Comparison of ENCODE assay signal across 19 cellular contexts in the genomic region with DNA sequence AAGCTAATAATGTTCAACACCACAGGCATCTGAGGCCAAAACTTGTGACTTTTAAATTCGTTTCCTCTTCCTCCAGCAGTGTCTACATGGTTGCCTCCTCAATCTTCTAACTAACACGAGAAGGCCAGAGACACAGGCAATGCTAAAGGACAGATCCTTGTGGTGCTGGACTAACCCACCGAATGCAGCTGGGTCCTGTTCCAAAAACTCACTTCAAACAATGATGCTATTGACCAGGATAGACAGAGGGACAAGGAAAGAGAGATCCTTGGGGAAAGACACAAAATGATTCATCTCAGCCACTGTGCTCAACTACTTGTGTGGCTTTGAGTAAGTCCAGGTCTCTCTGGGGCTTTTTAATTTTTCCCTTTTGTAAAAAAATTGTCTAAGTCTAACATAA.
A peak's percentile ranks its signal among the peaks of the same experiment; 100 is the strongest.
DNase-seq lines count a peak whose midpoint lies in the region; ATAC-seq and TF ChIP-seq lines count a peak whose summit lies in the region.
"Had no signal": no experiment of that assay in that cellular context is flagged by ENCODE, and none has a peak within 500 bp of the region (broad histone marks: within the 10 kb centered on the region; RNA-seq: fewer than 3 reads in every experiment).

No MANE protein-coding gene starts in this region.

- H3K27me3 ChIP-seq in BLaER1: no peaks in the 10 kb centered on the region
- H3K27me3 ChIP-seq in Panc1 (ENCODE audit: control insufficient read depth, insufficient read depth, low read length): no peaks in the 10 kb centered on the region
- H3K27me3 ChIP-seq in neural progenitor cell: no peaks in the 10 kb centered on the region

- in situ Hi-C loops in Panc1 (cut with HindIII; ENCODE audit: low pct_unique_long_range_greater_than_20kb, low sequenced_read_pairs): no loop called here

- H3K4me1 ChIP-seq in BLaER1 (peaks cover 75% of the 10 kb centered on the region), Panc1 (ENCODE audit: control insufficient read depth, insufficient read depth, low read length) (peaks cover 83% of the 10 kb centered on the region), neural progenitor cell (peaks cover 7% of the 10 kb centered on the region)
- H3K4me1 ChIP-seq: Caco-2 had no signal

- no peaks in the 10 kb centered on the region for H3K9me3 Mint-ChIP-seq in activated CD8-positive, alpha-beta T cell treated with anti-CD3 and anti-CD28 coated beads, Interleukin-2, amount 10 ng/mL, durations not matched to agents 7 days and 5 days (ENCODE audit: insufficient read depth)
- no peaks in the 10 kb centered on the region for H3K9me3 Mint-ChIP-seq in neural progenitor cell

- no TSS peak for BruUV-seq in Panc1 (replicated peaks; lab: Mats Ljungman, UMichigan)

- no peak overlapping the region for H3K4me3 Mint-ChIP-seq in activated CD8-positive, alpha-beta T cell treated with anti-CD3 and anti-CD28 coated beads, Interleukin-2, amount 10 ng/mL, durations not matched to agents 7 days and 5 days
- no peak overlapping the region for H3K4me3 Mint-ChIP-seq in neural progenitor cell
- H3K4me3 Mint-ChIP-seq: CD14-positive monocyte had no signal

- no peaks in the 10 kb centered on the region for H3K4me1 Mint-ChIP-seq in activated CD8-positive, alpha-beta T cell treated with anti-CD3 and anti-CD28 coated beads, Interleukin-2, amount 10 ng/mL, durations not matched to agents 7 days and 5 days (ENCODE audit: low read depth)
- H3K4me1 Mint-ChIP-seq in neural progenitor cell: peaks cover 51% of the 10 kb centered on the region

- no peak for TF ChIP-seq CTCF in Panc1 (IDR thresholded peaks at IDR 0.05)
- TF ChIP-seq CTCF in neural progenitor cell (IDR thresholded peaks at IDR 0.05): no peak

- H3K27ac ChIP-seq in BLaER1 (no peak overlapping the region), Panc1 (ENCODE audit: low read length) (peak overlapping the region; percentile 92), neural progenitor cell (no peak overlapping the region)

- H3K9ac ChIP-seq in BLaER1 (no peak overlapping the region), neural progenitor cell (no peak overlapping the region)

- no peak overlapping the region for H3K27ac Mint-ChIP-seq in activated CD8-positive, alpha-beta T cell treated with anti-CD3 and anti-CD28 coated beads, Interleukin-2, amount 10 ng/mL, durations not matched to agents 7 days and 5 days
- H3K27ac Mint-ChIP-seq in neural progenitor cell: no peak overlapping the region

- H3K36me3 Mint-ChIP-seq in activated CD8-positive, alpha-beta T cell treated with anti-CD3 and anti-CD28 coated beads, Interleukin-2, amount 10 ng/mL, durations not matched to agents 7 days and 5 days (ENCODE audit: low read depth): no peaks in the 10 kb centered on the region
- no peaks in the 10 kb centered on the region for H3K36me3 Mint-ChIP-seq in neural progenitor cell
- H3K36me3 Mint-ChIP-seq: CD14-positive monocyte had no signal

- peaks cover 18% of the 10 kb centered on the region for H3K27me3 Mint-ChIP-seq in activated CD8-positive, alpha-beta T cell treated with anti-CD3 and anti-CD28 coated beads, Interleukin-2, amount 10 ng/mL, durations not matched to agents 7 days and 5 days (ENCODE audit: low read depth)
- H3K27me3 Mint-ChIP-seq in neural progenitor cell (ENCODE audit: insufficient read depth, low read depth): peaks cover 2% of the 10 kb centered on the region

- H3K4me2 ChIP-seq in BLaER1: peak overlapping the region; percentile 76
- H3K4me2 ChIP-seq in neural progenitor cell: no peak overlapping the region

- H2AFZ ChIP-seq in neural progenitor cell (replicated peaks): no peak overlapping the region

- intact Hi-C loops in Panc1 (cut with micrococcal nuclease; ENCODE audit: unreplicated experiment): no loop called here
- intact Hi-C loops in sciatic nerve (cut with DNase I): no loop called here

- no peaks in the 10 kb centered on the region for H3K9me3 ChIP-seq in BLaER1
- no peaks in the 10 kb centered on the region for H3K9me3 ChIP-seq in Panc1 (ENCODE audit: control insufficient read depth, insufficient read depth, low read depth, low read length)
- no peaks in the 10 kb centered on the region for H3K9me3 ChIP-seq in neural progenitor cell (ENCODE audit: low read depth)
- H3K9me3 ChIP-seq: Caco-2 had no signal

- H3K79me2 ChIP-seq in neural progenitor cell (ENCODE audit: low read depth): no peaks in the 10 kb centered on the region

- H4K20me1 ChIP-seq in BLaER1 (no peaks in the 10 kb centered on the region), neural progenitor cell (ENCODE audit: low read depth) (no peaks in the 10 kb centered on the region)

- POLR2A ChIA-PET in Panc1 (lab: Charles Lee): interaction anchor here (0.9 kb wide), 1 partner anchor 43 kb away, joined by 3 read pairs; no protein-coding TSS in a partner anchor
- POLR2A ChIA-PET in activated CD8-positive, alpha-beta T cell treated with anti-CD3 and anti-CD28 coated beads, Interleukin-2, amount 10 ng/mL, durations not matched to agents 7 days and 5 days (lab: Charles Lee): no interaction called here

- H3K36me3 ChIP-seq in BLaER1: no peaks in the 10 kb centered on the region
- H3K36me3 ChIP-seq in Panc1 (ENCODE audit: control insufficient read depth, insufficient read depth, low read length): no peaks in the 10 kb centered on the region
- H3K36me3 ChIP-seq in neural progenitor cell: no peaks in the 10 kb centered on the region

- CTCF ChIA-PET in Panc1 (lab: Charles Lee): interaction anchor here (1.0 kb wide), 1 partner anchor 23 kb away, joined by 3 read pairs; no protein-coding TSS in a partner anchor
- CTCF ChIA-PET in activated CD8-positive, alpha-beta T cell treated with anti-CD3 and anti-CD28 coated beads, Interleukin-2, amount 10 ng/mL, durations not matched to agents 7 days and 5 days (lab: Charles Lee): no interaction called here

- DNase-seq in Panc1 (ENCODE audit: low read depth, low spot score): no peak
- peak; percentile 63 for DNase-seq in foreskin melanocyte
- DNase-seq in sciatic nerve (ENCODE audit: low spot score): no peak
- DNase-seq in activated CD8-positive, alpha-beta T cell treated with anti-CD3 and anti-CD28 coated beads, Interleukin-2, amount 10 ng/mL, durations not matched to agents 7 days and 5 days: no peak
- DNase-seq in NCI-H69 (lab: John Stamatoyannopoulos, UW): no peak
- DNase-seq in neural progenitor cell (ENCODE audit: low spot score): no peak
- DNase-seq: 8988T, Caco-2, DMS53, HCEC 1CT, KBM-7, NCI-H1092 treated with DMSO at 0.1 percent for 48 hours, NCI-H1694 treated with DMSO at 0.1 percent for 48 hours, NCI-H446 treated with DMSO at 0.1 percent for 48 hours, RPMI8226 had no signal

- H3K4me3 ChIP-seq in BLaER1: no peak overlapping the region
- H3K4me3 ChIP-seq in Panc1 (ENCODE audit: low read depth in 2 of 2, low read length in 2 of 2): no peak overlapping the region
- no peak overlapping the region for H3K4me3 ChIP-seq in neural progenitor cell
- H3K4me3 ChIP-seq: GM12878 had no signal

- ATAC-seq in Panc1 (no peak), sciatic nerve (peak; percentile 68), HG03175 (IDR thresholded peaks at IDR 0.05; ENCODE audit: unreplicated experiment) (no peak)
- ATAC-seq in activated CD8-positive, alpha-beta T cell treated with anti-CD3 and anti-CD28 coated beads, Interleukin-2, amount 10 ng/mL, durations not matched to agents 7 days and 5 days: no peak
- ATAC-seq: GM12878 had no signal

- H3F3A ChIP-seq in neural progenitor cell (ENCODE audit: low read depth): no peaks in the 10 kb centered on the region
